ENCODE assay signal across 9 cellular contexts in genomic region chr3:52721002-52721741, GRCh38. TPM values are rescaled to one million over a fixed set of nuclear protein-coding genes. Genes with fewer than 3 reads are reported as not detected.
DNase-seq lines count a peak whose midpoint lies in the region; ATAC-seq, FAIRE-seq and TF ChIP-seq lines count a peak whose summit lies in the region.
"Had no signal": no experiment of that assay in that cellular context is flagged by ENCODE, and none has a peak within 500 bp of the region (broad histone marks: within the 10 kb centered on the region; RNA-seq: fewer than 3 reads in every experiment).

No MANE protein-coding gene starts in this region.

- no peak overlapping the region for H2BK5ac ChIP-seq in mesenchymal stem cell (ENCODE audit: low read depth, low read length, poor library complexity, severe bottlenecking)

- H4K20me1 ChIP-seq in HepG2 (ENCODE audit: insufficient read depth, low read length) = no peaks in the 10 kb centered on the region

- no peak overlapping the region for H2AFZ ChIP-seq in mesenchymal stem cell (ENCODE audit: low read depth, low read length)
- no peak overlapping the region for H2AFZ ChIP-seq in HepG2 (ENCODE audit: low read length)

- H3K27me3 ChIP-seq in GM06990 (replicated peaks; ENCODE audit: control insufficient read depth, insufficient read depth, low read length) (no peaks in the 10 kb centered on the region), mesenchymal stem cell (ENCODE audit: control insufficient read depth in 1 of 2, insufficient read depth in 1 of 2, low read length in 2 of 2) (no peaks in the 10 kb centered on the region), HepG2 (ENCODE audit: control insufficient read depth in 1 of 2, insufficient read depth in 2 of 2, low read length in 2 of 2) (no peaks in the 10 kb centered on the region), H7 (ENCODE audit: control insufficient read depth, insufficient read depth, low read length) (no peaks in the 10 kb centered on the region)

- CTCF ChIA-PET in HepG2 (lab: Yijun Ruan, JAX; ENCODE audit: low intra/inter-chr PET ratio, low total read pairs) = no interaction called here

- H3K14ac ChIP-seq in mesenchymal stem cell (ENCODE audit: low read length in 2 of 2) = no peak overlapping the region

- H4K8ac ChIP-seq in mesenchymal stem cell (ENCODE audit: low read length) = no peak overlapping the region

- H3K9me3 ChIP-seq in mesenchymal stem cell (ENCODE audit: control insufficient read depth, low read length) (peaks cover 13% of the 10 kb centered on the region), HepG2 (ENCODE audit: low read length) (no peaks in the 10 kb centered on the region)

- H3K9ac ChIP-seq in mesenchymal stem cell (ENCODE audit: low read length) (no peak overlapping the region), HepG2 (ENCODE audit: insufficient read depth, low read depth, low read length) (no peak overlapping the region)

- no TSS peak for BruUV-seq in HepG2 (replicated peaks; lab: Mats Ljungman, UMichigan)

- H2BK120ac ChIP-seq in mesenchymal stem cell (ENCODE audit: low read depth, low read length) = no peak overlapping the region

- in situ Hi-C loops in HepG2 (cut with HindIII; ENCODE audit: extremely low pct_ligation_motif_present, low pct_unique_long_range_greater_than_20kb) = no loop called here

- no peak for TF ChIP-seq CTCF in GM06990 (IDR thresholded peaks at IDR 0.05; ENCODE audit: insufficient read depth, low read length, poor library complexity, severe bottlenecking)
- TF ChIP-seq CTCF in HepG2 (CRISPR knock-in tag; IDR thresholded peaks at IDR 0.05) = no peak

- H3K4me1 ChIP-seq in mesenchymal stem cell (ENCODE audit: control insufficient read depth, insufficient read depth, low read depth, low read length) (no peaks in the 10 kb centered on the region), HepG2 (ENCODE audit: insufficient read depth, low read length) (peaks cover 20% of the 10 kb centered on the region)

- no peak overlapping the region for H2BK12ac ChIP-seq in mesenchymal stem cell (ENCODE audit: low read length in 2 of 2)

- POLR2A ChIA-PET in HepG2 (lab: Yijun Ruan, JAX) = interaction anchor here (1.3 to 1.7 kb wide), 2 partner anchors 14 to 54 kb away, joined by 3 to 4 read pairs; no protein-coding TSS in a partner anchor

- H3K79me2 ChIP-seq in HepG2 (ENCODE audit: insufficient read depth, low read length) = no peaks in the 10 kb centered on the region

- H3K23ac ChIP-seq in mesenchymal stem cell (ENCODE audit: low read length in 2 of 2) = no peak overlapping the region

- no peak overlapping the region for H3K18ac ChIP-seq in mesenchymal stem cell (ENCODE audit: low read depth in 1 of 2, low read length in 2 of 2)

- FAIRE-seq in HepG2 (lab: Jason Lieb, UNC) = no peak

- H3K36me3 ChIP-seq in GM06990 (ENCODE audit: control insufficient read depth, insufficient read depth, low read length) (no peaks in the 10 kb centered on the region), mesenchymal stem cell (ENCODE audit: control insufficient read depth in 1 of 2, insufficient read depth in 2 of 2, low read depth in 1 of 2, low read length in 2 of 2) (peaks cover 9 to 13% of the 10 kb centered on the region in 2 experiments), HepG2 (replicated peaks in 1 of 2; ENCODE audit: control insufficient read depth in 1 of 2, insufficient read depth in 2 of 2, low read length in 2 of 2) (peaks cover 0 to 5% of the 10 kb centered on the region in 2 experiments; a peak in 1 of 5 replicates), H7 (replicated peaks; ENCODE audit: control insufficient read depth, insufficient read depth, low read length) (no peaks in the 10 kb centered on the region; the same call in 1 of the 2 replicates)

- H3K79me1 ChIP-seq in mesenchymal stem cell (replicated peaks; ENCODE audit: low read length, poor library complexity, severe bottlenecking) = peaks cover 4% of the 10 kb centered on the region

- no peak overlapping the region for H3K4me2 ChIP-seq in mesenchymal stem cell (ENCODE audit: low read length, poor library complexity, severe bottlenecking)
- H3K4me2 ChIP-seq in HepG2 (ENCODE audit: low read depth, low read length) = no peak overlapping the region

- H2AK5ac ChIP-seq in mesenchymal stem cell (ENCODE audit: low read length, severe bottlenecking) = no peak overlapping the region

- no peak for TF ChIP-seq RAD21 in HepG2 (CRISPR knock-in tag; IDR thresholded peaks at IDR 0.05)

- intact Hi-C loops in HepG2 (cut with micrococcal nuclease; ENCODE audit: unreplicated experiment) = no loop called here

- no peak for TF ChIP-seq POLR2A in HepG2 (IDR thresholded peaks at IDR 0.05; ENCODE audit: insufficient read depth in 1 of 2, low read depth in 2 of 2, low read length in 2 of 2)

- H4K91ac ChIP-seq in mesenchymal stem cell (ENCODE audit: low read length) = no peak overlapping the region

- H2BK15ac ChIP-seq in mesenchymal stem cell (ENCODE audit: low read depth, poor library complexity, severe bottlenecking) = no peak overlapping the region

- H3K4me3 ChIP-seq in GM06990 (replicated peaks; ENCODE audit: low read depth, low read length) = no peak overlapping the region
- no peak overlapping the region for H3K4me3 ChIP-seq in mesenchymal stem cell (ENCODE audit: insufficient read depth in 1 of 2, low read depth in 1 of 2, low read length in 2 of 2)
- no peak overlapping the region for H3K4me3 ChIP-seq in HepG2 (replicated peaks in 1 of 3; ENCODE audit: insufficient read depth in 1 of 3, low read depth in 2 of 3, low read length in 3 of 3)
- no peak overlapping the region for H3K4me3 ChIP-seq in H7 (ENCODE audit: insufficient read depth, low read depth, low read length)

- H3K27ac ChIP-seq in mesenchymal stem cell (ENCODE audit: low read length, poor library complexity, severe bottlenecking) = no peak overlapping the region
- no peak overlapping the region for H3K27ac ChIP-seq in HepG2 (ENCODE audit: extremely low read length, insufficient read depth, low read length)

- H3K4ac ChIP-seq in mesenchymal stem cell (ENCODE audit: low read depth in 1 of 2, low read length in 2 of 2) = no peak overlapping the region

- WGBS in mesenchymal stem cell = 96% methylated on average over 5 of the region's 6 CpGs
- WGBS in HepG2 (ENCODE audit: low lambda C conversion rate) = 97% methylated on average over 6 of the region's 6 CpGs

- peak; percentile 67 for DNase-seq in GM06990 (ENCODE audit: extremely low read depth, insufficient read length)
- peak; percentile 96 for DNase-seq in SKM-1 treated with dmso at 0.1 percent for 144 hours (lab: John Stamatoyannopoulos, UW; ENCODE audit: unreplicated experiment)
- DNase-seq in mesenchymal stem cell = peak; percentile 28
- no peak for DNase-seq in HepG2 (ENCODE audit: low spot score)
- no peak for DNase-seq in DMS53 (lab: John Stamatoyannopoulos, UW)
- no peak for DNase-seq in activated effector memory CD4-positive, alpha-beta T cell treated with anti-CD3 and anti-CD28 coated beads, Interleukin-2, amount 50 U/mL, for 16 hours
- DNase-seq in H7 = no peak
- DNase-seq: Karpas-422 had no signal

- peak; percentile 50 for ATAC-seq in GM21825 (IDR thresholded peaks at IDR 0.05; ENCODE audit: unreplicated experiment)
- no peak for ATAC-seq in HepG2

- TF ChIP-seq EP300 in HepG2 (IDR thresholded peaks at IDR 0.05; ENCODE audit: low read depth in 2 of 2, low read length in 2 of 2) (no peak), HepG2 (CRISPR knock-in tag; IDR thresholded peaks at IDR 0.05; ENCODE audit: borderline replicate concordance) (no peak)

RNA-seq across cellular contexts. Expression of gene SPCS1, which starts 15.3 kb away (rescaled TPM):
- 153 TPM for polyA plus RNA-seq in mesenchymal stem cell (2013, experiment 1 of 2)
- polyA plus RNA-seq in mesenchymal stem cell (2013, experiment 2 of 2) = 151 TPM
- 100 and 120 TPM in 2 replicates for total RNA-seq in HepG2 (2016; rRNA removed; fragmentation: Illumina TruSeq; extraction: Trizol)
- 40.5 and 45.6 TPM in 2 replicates for total RNA-seq in HepG2 (2016; cell fraction: cytosol; rRNA removed; fragmentation: Illumina TruSeq; extraction: Trizol; ENCODE audit: low read depth)
- 101 and 120 TPM in 2 replicates for total RNA-seq in HepG2 (2016; cell fraction: insoluble cytoplasmic fraction; rRNA removed; fragmentation: Illumina TruSeq; extraction: Trizol)
- 58.3 and 62.1 TPM in 2 replicates for total RNA-seq in HepG2 (2016; cell fraction: membrane; rRNA removed; fragmentation: Illumina TruSeq; extraction: Trizol)
- 98.8 and 103 TPM in 2 replicates for total RNA-seq in HepG2 (2016; cell fraction: nucleus; rRNA removed; fragmentation: Illumina TruSeq; extraction: Trizol)
- polyA plus RNA-seq in HepG2 (2011; rRNA removed) = 61.8 and 84.6 TPM in 2 replicates
- 92.3 and 116 TPM in 2 replicates for polyA plus RNA-seq in HepG2 (2011; cell fraction: cytosol; rRNA removed)
- 20.3 and 25.6 TPM in 2 replicates for polyA plus RNA-seq in HepG2 (2011; cell fraction: nucleus; rRNA removed)
- 100 and 134 TPM in 2 replicates for polyA plus RNA-seq in HepG2 (2012)
- polyA plus RNA-seq in HepG2 (2016; cell fraction: cytosol; fragmentation: Illumina TruSeq; extraction: Trizol; ENCODE audit: low read depth) = 78.3 and 89.5 TPM in 2 replicates
- 176 and 187 TPM in 2 replicates for polyA plus RNA-seq in HepG2 (2016; cell fraction: insoluble cytoplasmic fraction; fragmentation: Illumina TruSeq; extraction: Trizol; ENCODE audit: low read depth)
- 91.4 and 105 TPM in 2 replicates for polyA plus RNA-seq in HepG2 (2016; cell fraction: membrane; fragmentation: Illumina TruSeq; extraction: Trizol; ENCODE audit: low read depth)
- polyA plus RNA-seq in HepG2 (2016; cell fraction: nucleus; fragmentation: Illumina TruSeq; extraction: Trizol; ENCODE audit: insufficient read depth, low read depth) = 241 and 261 TPM in 2 replicates
- 76.0 and 91.3 TPM in 2 replicates for polyA minus RNA-seq in HepG2 (2011; rRNA and poly(A)+ RNA removed; ENCODE audit: low replicate concordance)
- polyA minus RNA-seq in HepG2 (2011; cell fraction: cytosol; rRNA and poly(A)+ RNA removed) = 48.9 and 80.5 TPM in 2 replicates
- polyA minus RNA-seq in HepG2 (2011; cell fraction: nucleus; rRNA and poly(A)+ RNA removed) = 23.1 and 23.6 TPM in 2 replicates
- total RNA-seq in H7 (2014; rRNA removed; shearing (Covaris generic)) = 84.5 and 85.3 TPM in 2 replicates

RNA-seq across cellular contexts. Expression of gene GLT8D1, which starts 15.6 kb away (rescaled TPM):
- 82.3 TPM for polyA plus RNA-seq in mesenchymal stem cell (2013, experiment 1 of 2)
- polyA plus RNA-seq in mesenchymal stem cell (2013, experiment 2 of 2) = 82.1 TPM
- total RNA-seq in HepG2 (2016; rRNA removed; fragmentation: Illumina TruSeq; extraction: Trizol) = 65.1 and 110 TPM in 2 replicates
- total RNA-seq in HepG2 (2016; cell fraction: cytosol; rRNA removed; fragmentation: Illumina TruSeq; extraction: Trizol; ENCODE audit: low read depth) = 26.1 and 37.4 TPM in 2 replicates
- 57.9 and 103 TPM in 2 replicates for total RNA-seq in HepG2 (2016; cell fraction: insoluble cytoplasmic fraction; rRNA removed; fragmentation: Illumina TruSeq; extraction: Trizol)
- total RNA-seq in HepG2 (2016; cell fraction: membrane; rRNA removed; fragmentation: Illumina TruSeq; extraction: Trizol) = 58.5 and 71.5 TPM in 2 replicates
- 95.9 and 108 TPM in 2 replicates for total RNA-seq in HepG2 (2016; cell fraction: nucleus; rRNA removed; fragmentation: Illumina TruSeq; extraction: Trizol)
- polyA plus RNA-seq in HepG2 (2011; rRNA removed) = 109 and 121 TPM in 2 replicates
- 73.3 and 91.3 TPM in 2 replicates for polyA plus RNA-seq in HepG2 (2011; cell fraction: cytosol; rRNA removed)
- 70.1 and 84.3 TPM in 2 replicates for polyA plus RNA-seq in HepG2 (2011; cell fraction: nucleus; rRNA removed)
- 73.6 and 98.8 TPM in 2 replicates for polyA plus RNA-seq in HepG2 (2012)
- polyA plus RNA-seq in HepG2 (2016; cell fraction: cytosol; fragmentation: Illumina TruSeq; extraction: Trizol; ENCODE audit: low read depth) = 24.2 and 36.5 TPM in 2 replicates
- polyA plus RNA-seq in HepG2 (2016; cell fraction: insoluble cytoplasmic fraction; fragmentation: Illumina TruSeq; extraction: Trizol; ENCODE audit: low read depth) = 69.1 and 71.8 TPM in 2 replicates
- 43.6 and 60.3 TPM in 2 replicates for polyA plus RNA-seq in HepG2 (2016; cell fraction: membrane; fragmentation: Illumina TruSeq; extraction: Trizol; ENCODE audit: low read depth)
- polyA plus RNA-seq in HepG2 (2016; cell fraction: nucleus; fragmentation: Illumina TruSeq; extraction: Trizol; ENCODE audit: insufficient read depth, low read depth) = 167 and 178 TPM in 2 replicates
- 39.4 and 50.8 TPM in 2 replicates for polyA minus RNA-seq in HepG2 (2011; rRNA and poly(A)+ RNA removed; ENCODE audit: low replicate concordance)
- polyA minus RNA-seq in HepG2 (2011; cell fraction: cytosol; rRNA and poly(A)+ RNA removed) = 36.1 and 37.9 TPM in 2 replicates
- polyA minus RNA-seq in HepG2 (2011; cell fraction: nucleus; rRNA and poly(A)+ RNA removed) = 33.9 and 50.1 TPM in 2 replicates
- 48.2 and 65.7 TPM in 2 replicates for total RNA-seq in H7 (2014; rRNA removed; shearing (Covaris generic))

RNA-seq across cellular contexts. Expression of gene GNL3, which starts 35.3 kb away (rescaled TPM):
- polyA plus RNA-seq in mesenchymal stem cell (2013, experiment 1 of 2) = 92.6 TPM
- polyA plus RNA-seq in mesenchymal stem cell (2013, experiment 2 of 2) = 94.1 TPM
- 257 and 281 TPM in 2 replicates for total RNA-seq in HepG2 (2016; rRNA removed; fragmentation: Illumina TruSeq; extraction: Trizol)
- total RNA-seq in HepG2 (2016; cell fraction: cytosol; rRNA removed; fragmentation: Illumina TruSeq; extraction: Trizol; ENCODE audit: low read depth) = 60.4 and 64.3 TPM in 2 replicates
- 257 and 284 TPM in 2 replicates for total RNA-seq in HepG2 (2016; cell fraction: insoluble cytoplasmic fraction; rRNA removed; fragmentation: Illumina TruSeq; extraction: Trizol)
- total RNA-seq in HepG2 (2016; cell fraction: membrane; rRNA removed; fragmentation: Illumina TruSeq; extraction: Trizol) = 76.1 and 91.0 TPM in 2 replicates
- total RNA-seq in HepG2 (2016; cell fraction: nucleus; rRNA removed; fragmentation: Illumina TruSeq; extraction: Trizol) = 252 and 273 TPM in 2 replicates
- 91.7 and 129 TPM in 2 replicates for polyA plus RNA-seq in HepG2 (2011; rRNA removed)
- 37.1 and 48.9 TPM in 2 replicates for polyA plus RNA-seq in HepG2 (2011; cell fraction: cytosol; rRNA removed)
- 185 and 204 TPM in 2 replicates for polyA plus RNA-seq in HepG2 (2011; cell fraction: nucleus; rRNA removed)
- 118 and 153 TPM in 2 replicates for polyA plus RNA-seq in HepG2 (2012)
- polyA plus RNA-seq in HepG2 (2016; cell fraction: cytosol; fragmentation: Illumina TruSeq; extraction: Trizol; ENCODE audit: low read depth) = 27.6 and 27.7 TPM in 2 replicates
- 214 and 224 TPM in 2 replicates for polyA plus RNA-seq in HepG2 (2016; cell fraction: insoluble cytoplasmic fraction; fragmentation: Illumina TruSeq; extraction: Trizol; ENCODE audit: low read depth)
- 41.7 and 44.4 TPM in 2 replicates for polyA plus RNA-seq in HepG2 (2016; cell fraction: membrane; fragmentation: Illumina TruSeq; extraction: Trizol; ENCODE audit: low read depth)
- 336 and 359 TPM in 2 replicates for polyA plus RNA-seq in HepG2 (2016; cell fraction: nucleus; fragmentation: Illumina TruSeq; extraction: Trizol; ENCODE audit: insufficient read depth, low read depth)
- 38.6 and 73.5 TPM in 2 replicates for polyA minus RNA-seq in HepG2 (2011; rRNA and poly(A)+ RNA removed; ENCODE audit: low replicate concordance)
- polyA minus RNA-seq in HepG2 (2011; cell fraction: cytosol; rRNA and poly(A)+ RNA removed) = 34.7 and 37.7 TPM in 2 replicates
- 291 and 322 TPM in 2 replicates for polyA minus RNA-seq in HepG2 (2011; cell fraction: nucleus; rRNA and poly(A)+ RNA removed)
- 148 and 237 TPM in 2 replicates for total RNA-seq in H7 (2014; rRNA removed; shearing (Covaris generic))

RNA-seq across cellular contexts. Expression of gene PBRM1, which starts 35.5 kb away (rescaled TPM):
- 28.8 TPM for polyA plus RNA-seq in mesenchymal stem cell (2013, experiment 1 of 2)
- polyA plus RNA-seq in mesenchymal stem cell (2013, experiment 2 of 2) = 26.4 TPM
- 33.2 and 47.0 TPM in 2 replicates for total RNA-seq in HepG2 (2016; rRNA removed; fragmentation: Illumina TruSeq; extraction: Trizol)
- total RNA-seq in HepG2 (2016; cell fraction: cytosol; rRNA removed; fragmentation: Illumina TruSeq; extraction: Trizol; ENCODE audit: low read depth) = 5.1 and 8.0 TPM in 2 replicates
- 33.8 and 40.2 TPM in 2 replicates for total RNA-seq in HepG2 (2016; cell fraction: insoluble cytoplasmic fraction; rRNA removed; fragmentation: Illumina TruSeq; extraction: Trizol)
- 13.4 and 13.8 TPM in 2 replicates for total RNA-seq in HepG2 (2016; cell fraction: membrane; rRNA removed; fragmentation: Illumina TruSeq; extraction: Trizol)
- 49.5 and 50.7 TPM in 2 replicates for total RNA-seq in HepG2 (2016; cell fraction: nucleus; rRNA removed; fragmentation: Illumina TruSeq; extraction: Trizol)
- polyA plus RNA-seq in HepG2 (2011; rRNA removed) = 9.6 and 10.9 TPM in 2 replicates
- polyA plus RNA-seq in HepG2 (2011; cell fraction: cytosol; rRNA removed) = 6.0 and 7.9 TPM in 2 replicates
- polyA plus RNA-seq in HepG2 (2011; cell fraction: nucleus; rRNA removed) = 15.1 and 15.8 TPM in 2 replicates
- polyA plus RNA-seq in HepG2 (2012) = 10.4 and 11.8 TPM in 2 replicates
- 0.65 and 1.2 TPM in 2 replicates for polyA plus RNA-seq in HepG2 (2016; cell fraction: cytosol; fragmentation: Illumina TruSeq; extraction: Trizol; ENCODE audit: low read depth)
- polyA plus RNA-seq in HepG2 (2016; cell fraction: insoluble cytoplasmic fraction; fragmentation: Illumina TruSeq; extraction: Trizol; ENCODE audit: low read depth) = 19.3 and 20.8 TPM in 2 replicates
- 1.9 and 2.1 TPM in 2 replicates for polyA plus RNA-seq in HepG2 (2016; cell fraction: membrane; fragmentation: Illumina TruSeq; extraction: Trizol; ENCODE audit: low read depth)
- polyA plus RNA-seq in HepG2 (2016; cell fraction: nucleus; fragmentation: Illumina TruSeq; extraction: Trizol; ENCODE audit: insufficient read depth, low read depth) = 22.8 and 26.1 TPM in 2 replicates
- polyA minus RNA-seq in HepG2 (2011; rRNA and poly(A)+ RNA removed; ENCODE audit: low replicate concordance) = 25.3 and 61.3 TPM in 2 replicates
- polyA minus RNA-seq in HepG2 (2011; cell fraction: cytosol; rRNA and poly(A)+ RNA removed) = 22.6 and 23.7 TPM in 2 replicates
- polyA minus RNA-seq in HepG2 (2011; cell fraction: nucleus; rRNA and poly(A)+ RNA removed) = 57.8 and 69.2 TPM in 2 replicates
- total RNA-seq in H7 (2014; rRNA removed; shearing (Covaris generic)) = 29.1 and 39.6 TPM in 2 replicates

RNA-seq across cellular contexts. Expression of gene NEK4, which starts 49.6 kb away (rescaled TPM):
- polyA plus RNA-seq in mesenchymal stem cell (2013, experiment 1 of 2) = 6.9 TPM
- 6.8 TPM for polyA plus RNA-seq in mesenchymal stem cell (2013, experiment 2 of 2)
- total RNA-seq in HepG2 (2016; rRNA removed; fragmentation: Illumina TruSeq; extraction: Trizol) = 38.0 and 38.5 TPM in 2 replicates
- 18.0 and 19.7 TPM in 2 replicates for total RNA-seq in HepG2 (2016; cell fraction: cytosol; rRNA removed; fragmentation: Illumina TruSeq; extraction: Trizol; ENCODE audit: low read depth)
- total RNA-seq in HepG2 (2016; cell fraction: insoluble cytoplasmic fraction; rRNA removed; fragmentation: Illumina TruSeq; extraction: Trizol) = 34.9 and 36.4 TPM in 2 replicates
- 51.1 and 53.4 TPM in 2 replicates for total RNA-seq in HepG2 (2016; cell fraction: membrane; rRNA removed; fragmentation: Illumina TruSeq; extraction: Trizol)
- total RNA-seq in HepG2 (2016; cell fraction: nucleus; rRNA removed; fragmentation: Illumina TruSeq; extraction: Trizol) = 26.1 and 33.6 TPM in 2 replicates
- polyA plus RNA-seq in HepG2 (2011; rRNA removed) = 16.5 and 16.7 TPM in 2 replicates
- 8.4 and 11.3 TPM in 2 replicates for polyA plus RNA-seq in HepG2 (2011; cell fraction: cytosol; rRNA removed)
- 13.6 and 17.2 TPM in 2 replicates for polyA plus RNA-seq in HepG2 (2011; cell fraction: nucleus; rRNA removed)
- polyA plus RNA-seq in HepG2 (2012) = 13.3 and 14.9 TPM in 2 replicates
- polyA plus RNA-seq in HepG2 (2016; cell fraction: cytosol; fragmentation: Illumina TruSeq; extraction: Trizol; ENCODE audit: low read depth) = 8.7 and 9.1 TPM in 2 replicates
- polyA plus RNA-seq in HepG2 (2016; cell fraction: insoluble cytoplasmic fraction; fragmentation: Illumina TruSeq; extraction: Trizol; ENCODE audit: low read depth) = 27.2 and 31.1 TPM in 2 replicates
- polyA plus RNA-seq in HepG2 (2016; cell fraction: membrane; fragmentation: Illumina TruSeq; extraction: Trizol; ENCODE audit: low read depth) = 22.7 and 22.9 TPM in 2 replicates
- polyA plus RNA-seq in HepG2 (2016; cell fraction: nucleus; fragmentation: Illumina TruSeq; extraction: Trizol; ENCODE audit: insufficient read depth, low read depth) = 31.4 and 31.8 TPM in 2 replicates
- polyA minus RNA-seq in HepG2 (2011; rRNA and poly(A)+ RNA removed; ENCODE audit: low replicate concordance) = 8.2 and 15.1 TPM in 2 replicates
- polyA minus RNA-seq in HepG2 (2011; cell fraction: cytosol; rRNA and poly(A)+ RNA removed) = 12.0 and 14.8 TPM in 2 replicates
- polyA minus RNA-seq in HepG2 (2011; cell fraction: nucleus; rRNA and poly(A)+ RNA removed) = 31.7 and 49.4 TPM in 2 replicates
- 26.2 and 36.5 TPM in 2 replicates for total RNA-seq in H7 (2014; rRNA removed; shearing (Covaris generic))

Comparison
In these comparisons a context has a peak if more than half of its experiments do, and no peak if none do; other contexts are left out.
1. DNase-seq: peak in GM06990 (single experiment), SKM-1 treated with dmso at 0.1 percent for 144 hours (single experiment) and mesenchymal stem cell (single experiment); none in HepG2 (single experiment), DMS53 (single experiment), activated effector memory CD4-positive, alpha-beta T cell treated with anti-CD3 and anti-CD28 coated beads, Interleukin-2, amount 50 U/mL, for 16 hours (single experiment) and H7 (single experiment).